13 cellular contexts compared by ENCODE assay signal in the genomic region with DNA sequence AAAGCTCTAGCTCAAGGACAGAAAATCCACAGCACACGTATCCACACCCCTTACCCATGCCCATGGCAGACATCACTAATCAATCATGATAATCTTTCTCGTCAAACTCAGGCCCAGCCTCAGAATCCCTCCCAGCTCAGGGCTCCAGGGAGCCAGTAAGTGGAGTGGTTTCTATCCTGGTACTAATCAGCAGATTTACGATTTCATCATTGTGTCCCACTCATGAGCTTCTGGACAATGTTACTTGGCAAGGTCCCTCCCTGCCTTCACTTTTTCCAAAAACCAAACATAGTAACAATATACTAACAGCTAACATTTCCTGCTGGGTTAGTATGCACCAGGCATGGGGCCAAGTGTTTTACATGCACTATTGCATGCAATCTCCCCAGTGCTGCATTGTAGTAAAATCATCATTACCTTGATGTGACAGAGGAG. TPM values are rescaled to one million over a fixed set of nuclear protein-coding genes. Genes with fewer than 3 reads are reported as not detected.
DNase-seq lines count a peak whose midpoint lies in the region; ATAC-seq and TF ChIP-seq lines count a peak whose summit lies in the region.
"Had no signal": no experiment of that assay in that cellular context is flagged by ENCODE, and none has a peak within 500 bp of the region (broad histone marks: within the 10 kb centered on the region; RNA-seq: fewer than 3 reads in every experiment).

No MANE protein-coding gene starts in this region.

- no peak for TF ChIP-seq CTCF in fibroblast of lung (conservative IDR thresholded peaks at IDR 0.05 in 1 of 2, IDR thresholded peaks at IDR 0.05 in 1 of 2; ENCODE audit: low read depth in 1 of 2, low read length in 2 of 2)

- peak; percentile 87 for TF ChIP-seq EP300 in Ishikawa (IDR thresholded peaks at IDR 0.05; ENCODE audit: borderline replicate concordance)

- TF ChIP-seq RAD21 in Ishikawa (IDR thresholded peaks at IDR 0.05; ENCODE audit: low read depth), result peak; percentile 24; the same call in 1 of the 2 replicates

- intact Hi-C loops in posterior vena cava (cut with DNase I), result loop anchor here in 1 of 2 donors (2.0 kb wide), 1 partner anchor 250 kb away; a partner anchor contains a TSS

- H3K27me3 ChIP-seq in fibroblast of lung (ENCODE audit: control insufficient read depth, insufficient read depth, low read length), result peaks cover 4% of the 10 kb centered on the region

- H3K9ac ChIP-seq in fibroblast of lung (ENCODE audit: insufficient read depth, low read length), result no peak overlapping the region

- no peak overlapping the region for H3K4me2 ChIP-seq in fibroblast of lung (ENCODE audit: extremely low read depth, insufficient read depth, low read length)

- H3K4me1 ChIP-seq in fibroblast of lung (ENCODE audit: control insufficient read depth, extremely low read depth, insufficient read depth, low read length), result no peaks in the 10 kb centered on the region

- H3K36me3 ChIP-seq in fibroblast of lung (ENCODE audit: control insufficient read depth, insufficient read depth, low read length), result no peaks in the 10 kb centered on the region
- H3K36me3 ChIP-seq: SJCRH30 had no signal

- no peak for ATAC-seq in HG02938 (IDR thresholded peaks at IDR 0.05; ENCODE audit: unreplicated experiment)
- ATAC-seq: stimulated activated naive CD8-positive, alpha-beta T cell treated with anti-CD3 and anti-CD28 coated beads, Interleukin-15, Interleukin-2, amounts not matched to agents 100 U/mL and 50 U/mL, for 24 hours had no signal

- H4K20me1 ChIP-seq in fibroblast of lung (ENCODE audit: control insufficient read depth, extremely low read depth, insufficient read depth, low read length), result no peaks in the 10 kb centered on the region

- DNase-seq in SK-N-DZ (ENCODE audit: low spot score), result peak; percentile 64
- DNase-seq in fibroblast of lung (ENCODE audit: low read depth in 2 of 2), result peak; percentile 72 to 73
- peak; percentile 73 for DNase-seq in skeletal muscle cell (ENCODE audit: low read depth)
- no peak for DNase-seq in posterior vena cava (ENCODE audit: low spot score)
- no peak for DNase-seq in NCI-H1417 treated with DMSO at 0.1 percent for 48 hours (lab: John Stamatoyannopoulos, UW)
- DNase-seq: activated B cell treated with CpG ODN at 0.5 μM for 24 hours; central memory CD4-positive, alpha-beta T cell; NCI-H226; SJCRH30; stimulated activated CD4-positive, alpha-beta T cell treated with anti-CD3 and anti-CD28 coated beads, Interleukin-4, amount 100 ng/mL, for 1 hour; stimulated activated naive CD8-positive, alpha-beta T cell treated with anti-CD3 and anti-CD28 coated beads, Interleukin-15, Interleukin-2, amounts not matched to agents 100 U/mL and 50 U/mL, for 24 hours had no signal

- no peaks in the 10 kb centered on the region for H3K9me3 ChIP-seq in fibroblast of lung (ENCODE audit: control insufficient read depth, insufficient read depth, low read depth, low read length)
- H3K9me3 ChIP-seq: SJCRH30 had no signal

- no peak overlapping the region for H3K27ac ChIP-seq in fibroblast of lung (ENCODE audit: insufficient read depth, low read length)
- H3K27ac ChIP-seq: SJCRH30 had no signal

- H3K4me3 ChIP-seq in fibroblast of lung (replicated peaks in 1 of 4; ENCODE audit: control extremely low read depth in 1 of 4, insufficient read depth in 1 of 4, low read depth in 3 of 4, low read length in 4 of 4), result no peak overlapping the region
- no peak overlapping the region for H3K4me3 ChIP-seq in skeletal muscle cell (ENCODE audit: low read depth, low read length)
- H3K4me3 ChIP-seq: SJCRH30 had no signal

- H2AFZ ChIP-seq in fibroblast of lung (ENCODE audit: low read length), result no peak overlapping the region

- no peaks in the 10 kb centered on the region for H3K79me2 ChIP-seq in fibroblast of lung (ENCODE audit: control insufficient read depth, insufficient read depth, low read length)

TF ChIP-seq in Ishikawa, 13 proteins besides CTCF, POLR2A, EP300 and RAD21:
- 0 out of 2 replicates have a peak, but pooled peaks have one; percentile 41 for TF ChIP-seq YY1 (IDR thresholded peaks at IDR 0.05; ENCODE audit: low read depth)
- TF ChIP-seq EGR1 (IDR thresholded peaks at IDR 0.05), result no peak
- TF ChIP-seq, protein P1, sequence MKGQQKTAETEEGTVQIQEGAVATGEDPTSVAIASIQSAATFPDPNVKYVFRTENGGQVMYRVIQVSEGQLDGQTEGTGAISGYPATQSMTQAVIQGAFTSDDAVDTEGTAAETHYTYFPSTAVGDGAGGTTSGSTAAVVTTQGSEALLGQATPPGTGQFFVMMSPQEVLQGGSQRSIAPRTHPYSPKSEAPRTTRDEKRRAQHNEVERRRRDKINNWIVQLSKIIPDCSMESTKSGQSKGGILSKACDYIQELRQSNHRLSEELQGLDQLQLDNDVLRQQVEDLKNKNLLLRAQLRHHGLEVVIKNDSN (IDR thresholded peaks at IDR 0.05), result no peak
- TF ChIP-seq TCF12 (IDR thresholded peaks at IDR 0.05; ENCODE audit: low read depth), result peak; percentile 88
- TF ChIP-seq, protein P2, sequence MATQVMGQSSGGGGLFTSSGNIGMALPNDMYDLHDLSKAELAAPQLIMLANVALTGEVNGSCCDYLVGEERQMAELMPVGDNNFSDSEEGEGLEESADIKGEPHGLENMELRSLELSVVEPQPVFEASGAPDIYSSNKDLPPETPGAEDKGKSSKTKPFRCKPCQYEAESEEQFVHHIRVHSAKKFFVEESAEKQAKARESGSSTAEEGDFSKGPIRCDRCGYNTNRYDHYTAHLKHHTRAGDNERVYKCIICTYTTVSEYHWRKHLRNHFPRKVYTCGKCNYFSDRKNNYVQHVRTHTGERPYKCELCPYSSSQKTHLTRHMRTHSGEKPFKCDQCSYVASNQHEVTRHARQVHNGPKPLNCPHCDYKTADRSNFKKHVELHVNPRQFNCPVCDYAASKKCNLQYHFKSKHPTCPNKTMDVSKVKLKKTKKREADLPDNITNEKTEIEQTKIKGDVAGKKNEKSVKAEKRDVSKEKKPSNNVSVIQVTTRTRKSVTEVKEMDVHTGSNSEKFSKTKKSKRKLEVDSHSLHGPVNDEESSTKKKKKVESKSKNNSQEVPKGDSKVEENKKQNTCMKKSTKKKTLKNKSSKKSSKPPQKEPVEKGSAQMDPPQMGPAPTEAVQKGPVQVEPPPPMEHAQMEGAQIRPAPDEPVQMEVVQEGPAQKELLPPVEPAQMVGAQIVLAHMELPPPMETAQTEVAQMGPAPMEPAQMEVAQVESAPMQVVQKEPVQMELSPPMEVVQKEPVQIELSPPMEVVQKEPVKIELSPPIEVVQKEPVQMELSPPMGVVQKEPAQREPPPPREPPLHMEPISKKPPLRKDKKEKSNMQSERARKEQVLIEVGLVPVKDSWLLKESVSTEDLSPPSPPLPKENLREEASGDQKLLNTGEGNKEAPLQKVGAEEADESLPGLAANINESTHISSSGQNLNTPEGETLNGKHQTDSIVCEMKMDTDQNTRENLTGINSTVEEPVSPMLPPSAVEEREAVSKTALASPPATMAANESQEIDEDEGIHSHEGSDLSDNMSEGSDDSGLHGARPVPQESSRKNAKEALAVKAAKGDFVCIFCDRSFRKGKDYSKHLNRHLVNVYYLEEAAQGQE (IDR thresholded peaks at IDR 0.05; ENCODE audit: low read depth), result no peak
- peak; percentile 72 for TF ChIP-seq CEBPB (IDR thresholded peaks at IDR 0.05)
- no peak for TF ChIP-seq TAF1 (IDR thresholded peaks at IDR 0.05; ENCODE audit: low read depth)
- peak; percentile 95 for TF ChIP-seq NFIC (IDR thresholded peaks at IDR 0.05)
- TF ChIP-seq CREB1 (IDR thresholded peaks at IDR 0.05; ENCODE audit: low read depth), result no peak
- no peak for TF ChIP-seq ZBTB7A (IDR thresholded peaks at IDR 0.05; ENCODE audit: low read depth)
- TF ChIP-seq, protein P3, sequence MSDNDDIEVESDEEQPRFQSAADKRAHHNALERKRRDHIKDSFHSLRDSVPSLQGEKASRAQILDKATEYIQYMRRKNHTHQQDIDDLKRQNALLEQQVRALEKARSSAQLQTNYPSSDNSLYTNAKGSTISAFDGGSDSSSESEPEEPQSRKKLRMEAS (IDR thresholded peaks at IDR 0.05), result no peak
- peak; percentile 79 for TF ChIP-seq TEAD4 (IDR thresholded peaks at IDR 0.05)
- TF ChIP-seq FOXM1 (IDR thresholded peaks at IDR 0.05; ENCODE audit: borderline replicate concordance, low read depth), result 0 out of 2 replicates have a peak, but pooled peaks have one; percentile 46

RNA-seq across cellular contexts. Expression of a gene that starts 45.8 kb away (rescaled TPM):
- 11.5 and 13.0 TPM in 2 replicates for polyA plus RNA-seq in SK-N-DZ (2014; cell fraction: cytosol; rRNA removed)
- polyA plus RNA-seq in SK-N-DZ (2014; cell fraction: nucleus; rRNA removed), result 19.1 and 41.1 TPM in 2 replicates
- total RNA-seq in fibroblast of lung (13.1 and 17.2 TPM in 2 replicates), posterior vena cava (100 to 1,000 TPM; 210 to 279 TPM)
- polyA plus RNA-seq in fibroblast of lung, result 6.1 and 7.2 TPM in 2 replicates
- 49.7 and 79.6 TPM in 2 replicates for polyA plus RNA-seq in fibroblast of lung (2012)
- 29.1 and 47.4 TPM in 2 replicates for polyA minus RNA-seq in fibroblast of lung (ENCODE audit: low replicate concordance)

Comparison
In these comparisons a context has a peak if more than half of its experiments do, and no peak if none do; other contexts are left out.
1. DNase-seq: peak in SK-N-DZ (single experiment), fibroblast of lung (2 of 2) and skeletal muscle cell (single experiment); none in posterior vena cava (single experiment) and NCI-H1417 treated with DMSO at 0.1 percent for 48 hours (single experiment).
2. RNA of a gene that starts 45.8 kb away (total RNA-seq): 210 to 279 TPM in posterior vena cava; 13.1 to 17.2 TPM in fibroblast of lung; every median in the first group is over 10 times any median in the second.